25 cellular contexts compared by ENCODE assay signal in the genomic region with DNA sequence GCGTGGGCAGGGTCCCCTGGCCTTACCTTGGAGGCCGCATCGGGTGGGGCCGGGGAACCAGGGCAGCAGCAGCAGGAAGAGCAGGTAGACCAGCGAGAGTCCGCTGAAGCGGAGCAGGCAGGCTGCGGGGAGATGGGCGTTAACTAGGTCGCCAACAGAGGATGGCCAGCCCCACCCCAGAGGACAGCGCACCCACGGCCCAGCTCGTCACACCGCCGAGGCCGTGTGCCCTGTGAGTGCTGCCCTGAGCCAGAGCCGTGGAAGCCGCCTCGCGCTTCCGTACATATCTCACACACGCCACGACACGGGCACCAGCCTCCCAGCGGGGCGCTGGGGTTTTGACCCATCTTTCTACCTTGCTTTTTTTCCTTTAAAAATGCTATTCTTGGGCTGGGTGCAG.
"Had no signal": no experiment of that assay in that cellular context is flagged by ENCODE, and none has a peak within 500 bp of the region (broad histone marks: within the 10 kb centered on the region; RNA-seq: fewer than 3 reads in every experiment).

No MANE protein-coding gene starts in this region.

- H3K4me3 Mint-ChIP-seq: dendritic cell treated with granulocyte-macrophage colony-stimulating factor and Interleukin-4, amounts not matched to agents 40 ng/mL and 50 ng/mL, for 4 days; effector memory CD8-positive, alpha-beta T cell; endodermal cell had no signal

- H3K36me3 ChIP-seq: colonic mucosa, gastrocnemius medialis had no signal

- H3K27me3 ChIP-seq: colonic mucosa, esophagus squamous epithelium, heart right ventricle, left lung had no signal

- H3K4me1 Mint-ChIP-seq: endodermal cell had no signal

- H3K9me3 ChIP-seq: colonic mucosa, esophagus squamous epithelium, gastrocnemius medialis, heart right ventricle, left lung, lower lobe of right lung had no signal

- DNase-seq: colonic mucosa; cortex of kidney; effector CD8-positive, alpha-beta T cell; effector memory CD8-positive, alpha-beta T cell; endodermal cell; esophagus squamous epithelium; foreskin fibroblast; foreskin melanocyte; gastrocnemius medialis; glutamatergic neuron; head of caudate nucleus; heart right ventricle; hippocampal formation; left cardiac atrium; left lung; left ventricle myocardium superior; lower lobe of right lung; mesendoderm; midbrain had no signal

- H3K27ac ChIP-seq: colonic mucosa, epithelial cell of prostate, esophagus squamous epithelium, gastrocnemius medialis, heart right ventricle, left lung, lower lobe of right lung had no signal

- FAIRE-seq: endometrium, islet of Langerhans, keratinocyte had no signal

- H3K4me3 ChIP-seq: colonic mucosa, esophagus squamous epithelium, gastrocnemius medialis, heart right ventricle, left lung, lower lobe of right lung had no signal

- H3K27me3 Mint-ChIP-seq: dendritic cell treated with granulocyte-macrophage colony-stimulating factor and Interleukin-4, amounts not matched to agents 40 ng/mL and 50 ng/mL, for 4 days; effector memory CD8-positive, alpha-beta T cell had no signal

- ATAC-seq: effector memory CD8-positive, alpha-beta T cell; esophagus mucosa; gastrocnemius medialis; heart right ventricle; left cardiac atrium; left lung; left ventricle myocardium superior; lower lobe of right lung had no signal

- H3K9me3 Mint-ChIP-seq: dendritic cell treated with granulocyte-macrophage colony-stimulating factor and Interleukin-4, amounts not matched to agents 40 ng/mL and 50 ng/mL, for 4 days; effector memory CD8-positive, alpha-beta T cell; endodermal cell had no signal

- H3K27ac Mint-ChIP-seq: dendritic cell treated with granulocyte-macrophage colony-stimulating factor and Interleukin-4, amounts not matched to agents 40 ng/mL and 50 ng/mL, for 4 days; endodermal cell had no signal
